Comparison of ENCODE assay signal across 22 cellular contexts in genomic region chr17:77264617-77265230, GRCh38.
DNase-seq lines count a peak whose midpoint lies in the region; ATAC-seq, FAIRE-seq and TF ChIP-seq lines count a peak whose summit lies in the region.
"Had no signal": no experiment of that assay in that cellular context is flagged by ENCODE, and none has a peak within 500 bp of the region (broad histone marks: within the 10 kb centered on the region; RNA-seq: fewer than 3 reads in every experiment).

No MANE protein-coding gene starts in this region.

- CTCF ChIA-PET in MCF 10A (lab: Yijun Ruan, JAX) (no interaction called here), mammary epithelial cell (lab: Charles Lee; ENCODE audit: low non-redundant PET) (no interaction called here), K562 (lab: Yijun Ruan, JAX; ENCODE audit: low intra/inter-chr PET ratio) (no interaction called here)

- FAIRE-seq in K562 (lab: Jason Lieb, UNC): no peak
- FAIRE-seq: A549 had no signal

- H3K36me3 ChIP-seq in mammary epithelial cell (ENCODE audit: insufficient read depth, low read length): no peaks in the 10 kb centered on the region
- H3K36me3 ChIP-seq in K562 (ENCODE audit: control insufficient read depth, insufficient read depth, low read length): no peaks in the 10 kb centered on the region
- H3K36me3 ChIP-seq: MG63, transverse colon had no signal

- no peak overlapping the region for H2AFZ ChIP-seq in mammary epithelial cell (ENCODE audit: low read depth, low read length)
- no peak overlapping the region for H2AFZ ChIP-seq in K562 (ENCODE audit: low read depth, low read length)

- no peaks in the 10 kb centered on the region for H3K9me3 Mint-ChIP-seq in MCF 10A (ENCODE audit: unreplicated experiment)
- H3K9me3 Mint-ChIP-seq: central memory CD8-positive, alpha-beta T cell; naive B cell; stimulated activated memory B cell treated with anti-CD40 and anti-IgM and Interleukin-4, amounts not matched to agents 10 μg/mL and 1 μg/mL and 100 μg/mL, for 72 hours had no signal

- TF ChIP-seq CTCF in MCF 10A (IDR thresholded peaks at IDR 0.05; ENCODE audit: unreplicated experiment) (no peak), mammary epithelial cell (conservative IDR thresholded peaks at IDR 0.05 in 1 of 2, IDR thresholded peaks at IDR 0.05 in 1 of 2; ENCODE audit: extremely low read depth in 1 of 2, insufficient read depth in 1 of 2, low read depth in 1 of 2, low read length in 2 of 2) (no peak), K562 (IDR thresholded peaks at IDR 0.05 in 2 of 3, conservative IDR thresholded peaks at IDR 0.05 in 1 of 3; ENCODE audit: insufficient read depth in 2 of 3, low read depth in 1 of 3, low read length in 3 of 3) (no peak)

- H3K9me1 ChIP-seq in K562 (ENCODE audit: control insufficient read depth, insufficient read depth, low read length): no peaks in the 10 kb centered on the region

- ATAC-seq in K562: no peak
- no peak for ATAC-seq in GM21737 (IDR thresholded peaks at IDR 0.05; ENCODE audit: unreplicated experiment)
- ATAC-seq: A549; stimulated activated memory B cell treated with anti-CD40 and anti-IgM and Interleukin-4, amounts not matched to agents 10 μg/mL and 1 μg/mL and 100 μg/mL, for 72 hours had no signal

- H3K27ac ChIP-seq in mammary epithelial cell (ENCODE audit: insufficient read depth, low read depth, low read length): no peak overlapping the region
- H3K27ac ChIP-seq in K562 (ENCODE audit: extremely low read depth, low read depth, low read length): no peak overlapping the region
- H3K27ac ChIP-seq: A549, C4-2B, SK-N-MC, transverse colon had no signal

- dilution Hi-C loops in mammary epithelial cell (cut with HindIII; ENCODE audit: low sequenced_read_pairs): no loop called here

- BruUV-seq in MCF 10A (replicated peaks; lab: Mats Ljungman, UMichigan): no TSS peak
- no TSS peak for BruUV-seq in mammary epithelial cell (replicated peaks; lab: Mats Ljungman, UMichigan)
- no TSS peak for BruUV-seq in K562 (replicated peaks; lab: Mats Ljungman, UMichigan)

- intact Hi-C loops in MCF 10A (cut with micrococcal nuclease) (no loop called here), mammary epithelial cell (cut with micrococcal nuclease) (no loop called here), K562 (cut with micrococcal nuclease) (no loop called here)

- H3K4me1 Mint-ChIP-seq in MCF 10A (ENCODE audit: insufficient read depth, unreplicated experiment): peaks cover 5% of the 10 kb centered on the region
- H3K4me1 Mint-ChIP-seq: central memory CD8-positive, alpha-beta T cell had no signal

- no peak overlapping the region for H3K4me3 Mint-ChIP-seq in MCF 10A (ENCODE audit: unreplicated experiment)
- H3K4me3 Mint-ChIP-seq: central memory CD8-positive, alpha-beta T cell; naive B cell; stimulated activated memory B cell treated with anti-CD40 and anti-IgM and Interleukin-4, amounts not matched to agents 10 μg/mL and 1 μg/mL and 100 μg/mL, for 72 hours had no signal

- H3K27me3 Mint-ChIP-seq in MCF 10A (ENCODE audit: insufficient read depth, unreplicated experiment): no peaks in the 10 kb centered on the region

- TF ChIP-seq EP300 in K562 (IDR thresholded peaks at IDR 0.05; ENCODE audit: low read length): no peak

- H4K20me1 ChIP-seq in mammary epithelial cell (ENCODE audit: insufficient read depth, low read length) (no peaks in the 10 kb centered on the region), K562 (replicated peaks; ENCODE audit: control insufficient read depth, insufficient read depth, low read length) (no peaks in the 10 kb centered on the region)

- POLR2A ChIA-PET in MCF 10A (lab: Yijun Ruan, JAX): interaction anchor here (0.7 to 1.5 kb wide), 3 partner anchors 9 to 489 kb away, joined by 3 to 5 read pairs (median 5); no protein-coding TSS in a partner anchor
- POLR2A ChIA-PET in K562 (lab: Yijun Ruan, JAX): no interaction called here

- H3K79me2 ChIP-seq in mammary epithelial cell (ENCODE audit: insufficient read depth, low read length) (no peaks in the 10 kb centered on the region), K562 (ENCODE audit: control insufficient read depth, insufficient read depth, low read length) (no peaks in the 10 kb centered on the region)

- peak overlapping the region; percentile 76 for H3K27ac Mint-ChIP-seq in MCF 10A (ENCODE audit: low read depth, unreplicated experiment)
- H3K27ac Mint-ChIP-seq: stimulated activated memory B cell treated with anti-CD40 and anti-IgM and Interleukin-4, amounts not matched to agents 10 μg/mL and 1 μg/mL and 100 μg/mL, for 72 hours had no signal

- H3K9ac ChIP-seq in mammary epithelial cell (ENCODE audit: insufficient read depth, low read length) (no peak overlapping the region), K562 (ENCODE audit: insufficient read depth in 1 of 2, low read depth in 2 of 2, low read length in 2 of 2) (peak overlapping the region in 1 of 2 experiments; percentile 46; a peak in 1 of 4 replicates)

- H3K4me3 ChIP-seq in mammary epithelial cell (replicated peaks in 1 of 3; ENCODE audit: insufficient read depth in 1 of 3, low read depth in 2 of 3, low read length in 3 of 3) (no peak overlapping the region), K562 (no peak overlapping the region)
- H3K4me3 ChIP-seq: A549, lung, MG63, SK-N-MC, transverse colon had no signal

- in situ Hi-C loops in mammary epithelial cell (cut with MboI; ENCODE audit: low sequenced_read_pairs in 2 of 2) (no loop called here), K562 (cut with MboI) (no loop called here)

- H3K27me3 ChIP-seq in mammary epithelial cell (ENCODE audit: insufficient read depth, low read length): no peaks in the 10 kb centered on the region
- peaks cover 5 to 24% of the 10 kb centered on the region in 2 experiments; a peak in 4 of 5 replicates for H3K27me3 ChIP-seq in K562 (ENCODE audit: control insufficient read depth in 2 of 2, insufficient read depth in 2 of 2, low read length in 2 of 2)
- H3K27me3 ChIP-seq: MG63, transverse colon had no signal

- TF ChIP-seq RAD21 in K562 (CRISPR knock-in tag; conservative IDR thresholded peaks at IDR 0.05 in 1 of 2, IDR thresholded peaks at IDR 0.05 in 1 of 2): no peak

- no peaks in the 10 kb centered on the region for H3K36me3 Mint-ChIP-seq in MCF 10A (ENCODE audit: insufficient read depth, unreplicated experiment)
- H3K36me3 Mint-ChIP-seq: naive B cell; stimulated activated memory B cell treated with anti-CD40 and anti-IgM and Interleukin-4, amounts not matched to agents 10 μg/mL and 1 μg/mL and 100 μg/mL, for 72 hours had no signal

- DNase-seq in MCF 10A (ENCODE audit: unreplicated experiment): no peak
- DNase-seq in mammary epithelial cell: no peak
- DNase-seq in NCI-H2107 (lab: John Stamatoyannopoulos, UW): peak; percentile 82
- DNase-seq in K562 (ENCODE audit: extremely low read depth in 1 of 4, low spot score in 3 of 4): no peak
- no peak for DNase-seq in DMS53 (lab: John Stamatoyannopoulos, UW)
- DNase-seq in GM03348 (ENCODE audit: low spot score): no peak
- no peak for DNase-seq in A172 (ENCODE audit: low spot score)
- DNase-seq: activated effector memory CD4-positive, alpha-beta T cell treated with anti-CD3 and anti-CD28 coated beads, Interleukin-2, amount 50 U/mL, for 16 hours; amygdala; effector memory CD4-positive, alpha-beta T cell; glutamatergic neuron; MG63; naive B cell; NCI-H526 treated with DMSO at 0.1 percent for 48 hours; transverse colon had no signal

- WGBS in mammary epithelial cell (ENCODE audit: low coverage, missing lambda C conversion rate): 76% methylated on average over 21 of the region's 22 CpGs
- 10% methylated on average over 21 of the region's 22 CpGs for WGBS in K562 (ENCODE audit: insufficient coverage, low coverage, missing lambda C conversion rate)

- H3K9me3 ChIP-seq in mammary epithelial cell (replicated peaks; ENCODE audit: insufficient read depth, low read length): no peaks in the 10 kb centered on the region
- H3K9me3 ChIP-seq in K562 (replicated peaks; ENCODE audit: control insufficient read depth, insufficient read depth, low read depth, low read length): no peaks in the 10 kb centered on the region
- H3K9me3 ChIP-seq: A549, MG63, transverse colon had no signal

- H3K4me1 ChIP-seq in mammary epithelial cell (ENCODE audit: insufficient read depth, low read length) (peaks cover 6% of the 10 kb centered on the region), K562 (replicated peaks in 1 of 2; ENCODE audit: control insufficient read depth in 2 of 2, insufficient read depth in 2 of 2, low read length in 2 of 2) (peaks cover 0 to 8% of the 10 kb centered on the region in 2 experiments; a peak in 2 of 5 replicates)
- H3K4me1 ChIP-seq: A549, transverse colon had no signal

- H3K4me2 ChIP-seq in mammary epithelial cell (ENCODE audit: insufficient read depth, low read depth, low read length) (no peak overlapping the region), K562 (ENCODE audit: insufficient read depth, low read length) (no peak overlapping the region)
- H3K4me2 ChIP-seq: A549 had no signal

- TF ChIP-seq POLR2A in K562 (conservative IDR thresholded peaks at IDR 0.05): no peak

TF ChIP-seq in K562, 482 proteins besides CTCF, POLR2A, EP300 and RAD21:
- TF ChIP-seq PREB (CRISPR knock-in tag; IDR thresholded peaks at IDR 0.05): no peak
- no peak for TF ChIP-seq CBX2 (IDR thresholded peaks at IDR 0.05; ENCODE audit: insufficient read depth, low read length, poor library complexity, severe bottlenecking)
- TF ChIP-seq CEBPB (tag; IDR thresholded peaks at IDR 0.05): 0 out of 2 replicates have a peak, but pooled peaks have one; percentile 21
